ENCODE assay signal across 8 cellular contexts in the genomic region with DNA sequence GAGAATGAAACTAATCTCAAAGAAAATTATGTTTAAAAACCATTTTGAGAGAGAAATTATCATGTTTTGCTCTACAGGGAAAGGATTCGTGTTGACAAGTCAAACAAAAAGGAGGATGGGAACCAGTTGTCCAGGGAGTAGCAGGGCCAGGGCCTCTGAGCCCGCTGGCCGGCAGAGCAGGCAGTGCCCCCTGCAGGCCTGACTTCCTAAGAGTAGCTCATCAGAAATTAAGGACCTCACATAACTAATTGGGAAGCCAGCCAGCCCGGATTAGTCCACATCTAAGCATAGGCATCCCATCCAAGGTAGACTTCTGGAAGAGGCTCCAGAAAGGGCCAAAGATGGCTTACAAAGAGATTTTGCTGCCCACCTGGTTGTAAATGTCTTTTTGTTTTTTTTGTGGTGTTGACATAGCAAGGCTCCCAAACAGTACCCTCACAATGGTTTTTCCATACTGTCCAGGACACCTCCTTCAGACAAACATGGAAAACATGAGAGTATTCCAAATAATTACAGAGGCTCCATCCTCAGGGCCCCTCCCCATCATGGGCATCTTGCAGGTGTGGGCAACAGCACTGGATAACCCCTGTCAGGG.
DNase-seq lines count a peak whose midpoint lies in the region; ATAC-seq and TF ChIP-seq lines count a peak whose summit lies in the region.

No MANE protein-coding gene starts in this region.

- peaks cover 0 to 1% (median 0%) of the 10 kb centered on the region in 11 donors for H3K9me3 Mint-ChIP-seq in naive thymus-derived CD4-positive, alpha-beta T cell

- CTCF ChIA-PET in naive thymus-derived CD4-positive, alpha-beta T cell (lab: Charles Lee): interaction anchor here (0.7 to 1.8 kb wide), 5 partner anchors 10 to 668 kb away, joined by 3 to 7 read pairs (median 4); no protein-coding TSS in a partner anchor

- peak overlapping the region in 1 of 9 donors; percentile 6 for H3K27ac Mint-ChIP-seq in naive thymus-derived CD4-positive, alpha-beta T cell

- peak; percentile 9 for DNase-seq in activated CD4-positive, alpha-beta T cell treated with anti-CD3 and anti-CD28 coated beads for 1 hour
- DNase-seq in activated CD4-positive, alpha-beta T cell treated with anti-CD3 and anti-CD28 coated beads, Interleukin-2, amount 50 U/mL, for 4 hours: no peak
- peak; percentile 63 for DNase-seq in NB4 (ENCODE audit: low read depth)
- DNase-seq in activated CD4-positive, alpha-beta T cell treated with anti-CD3 and anti-CD28 coated beads, Interleukin-2, amount 50 U/mL, for 48 hours: peak; percentile 33 to 37
- DNase-seq in esophagus squamous epithelium (lab: John Stamatoyannopoulos, UW): no peak
- peak in 7 of 9 donors; percentile 3 to 28 (median 10) for DNase-seq in naive thymus-derived CD4-positive, alpha-beta T cell
- no peak for DNase-seq in NCI-H2171 treated with DMSO at 0.1 percent for 48 hours (lab: John Stamatoyannopoulos, UW)

- no peaks in the 10 kb centered on the region for H3K36me3 ChIP-seq in esophagus squamous epithelium
- H3K36me3 ChIP-seq in naive thymus-derived CD4-positive, alpha-beta T cell (ENCODE audit: control insufficient read depth in 2 of 3, insufficient read depth in 3 of 3, low read length in 3 of 3): no peaks in the 10 kb centered on the region

- H3K4me1 ChIP-seq in esophagus squamous epithelium: peaks cover 0 to 25% (median 6%) of the 10 kb centered on the region in 3 donors
- H3K4me1 ChIP-seq in naive thymus-derived CD4-positive, alpha-beta T cell (ENCODE audit: control insufficient read depth in 2 of 2, insufficient read depth in 2 of 2, low read length in 2 of 2): no peaks in the 10 kb centered on the region

- H3K27ac ChIP-seq in esophagus squamous epithelium: no peak overlapping the region
- H3K27ac ChIP-seq in naive thymus-derived CD4-positive, alpha-beta T cell (ENCODE audit: low read depth, low read length): no peak overlapping the region

- TF ChIP-seq CTCF in NB4 (IDR thresholded peaks at IDR 0.05; ENCODE audit: low read depth, low read length) (peak; percentile 65), esophagus squamous epithelium (IDR thresholded peaks at IDR 0.05) (peak in 5 of 6 experiments; percentile 41 to 68 (median 48))

- peaks cover 0 to 2% (median 0%) of the 10 kb centered on the region in 5 donors for H3K36me3 Mint-ChIP-seq in naive thymus-derived CD4-positive, alpha-beta T cell

- no peak overlapping the region for H3K4me3 Mint-ChIP-seq in naive thymus-derived CD4-positive, alpha-beta T cell

- POLR2A ChIA-PET in naive thymus-derived CD4-positive, alpha-beta T cell (lab: Charles Lee): no interaction called here

- ATAC-seq in naive thymus-derived CD4-positive, alpha-beta T cell: peak; percentile 47
- no peak for ATAC-seq in HG02970 (IDR thresholded peaks at IDR 0.05; ENCODE audit: low FRiP score, unreplicated experiment)

- no peaks in the 10 kb centered on the region for H3K9me3 ChIP-seq in esophagus squamous epithelium
- no peaks in the 10 kb centered on the region for H3K9me3 ChIP-seq in naive thymus-derived CD4-positive, alpha-beta T cell (ENCODE audit: control insufficient read depth in 2 of 3, low read length in 3 of 3)

- peaks cover 0 to 7% (median 0%) of the 10 kb centered on the region in 5 donors for H3K27me3 Mint-ChIP-seq in naive thymus-derived CD4-positive, alpha-beta T cell

- H3K4me3 ChIP-seq in NB4 (ENCODE audit: low read depth, low read length) (no peak overlapping the region), esophagus squamous epithelium (no peak overlapping the region)
- H3K4me3 ChIP-seq in naive thymus-derived CD4-positive, alpha-beta T cell (ENCODE audit: low read length): no peak overlapping the region

- intact Hi-C loops in esophagus squamous epithelium (cut with DNase I): no loop called here
- intact Hi-C loops in naive thymus-derived CD4-positive, alpha-beta T cell (cut with micrococcal nuclease): loop anchor here (1.0 to 5.0 kb wide), 6 partner anchors 490 to 808 kb away; no protein-coding TSS in a partner anchor

- 39 to 45% methylated on average over 3 to 4 of the region's 4 CpGs for WGBS in esophagus squamous epithelium, 2 donors

- H3K4me1 Mint-ChIP-seq in naive thymus-derived CD4-positive, alpha-beta T cell: no peaks in the 10 kb centered on the region

- TF ChIP-seq POLR2A in NB4 (IDR thresholded peaks at IDR 0.05; ENCODE audit: extremely low read depth, insufficient read length) (no peak), esophagus squamous epithelium (IDR thresholded peaks at IDR 0.05) (no peak)

- no peaks in the 10 kb centered on the region for H3K27me3 ChIP-seq in esophagus squamous epithelium
- H3K27me3 ChIP-seq in naive thymus-derived CD4-positive, alpha-beta T cell (ENCODE audit: control insufficient read depth in 2 of 2, insufficient read depth in 2 of 2, low read length in 2 of 2): no peaks in the 10 kb centered on the region

Comparison
In these comparisons a context has a peak if more than half of its experiments do, and no peak if none do; other contexts are left out.
1. DNase-seq: peak in activated CD4-positive, alpha-beta T cell treated with anti-CD3 and anti-CD28 coated beads for 1 hour (single experiment), NB4 (single experiment), activated CD4-positive, alpha-beta T cell treated with anti-CD3 and anti-CD28 coated beads, Interleukin-2, amount 50 U/mL, for 48 hours (2 of 2) and naive thymus-derived CD4-positive, alpha-beta T cell (7 of 9); none in activated CD4-positive, alpha-beta T cell treated with anti-CD3 and anti-CD28 coated beads, Interleukin-2, amount 50 U/mL, for 4 hours (0 of 2), esophagus squamous epithelium (single experiment) and NCI-H2171 treated with DMSO at 0.1 percent for 48 hours (single experiment).